Comparison of ENCODE assay signal across 1 cellular context in the genomic region with DNA sequence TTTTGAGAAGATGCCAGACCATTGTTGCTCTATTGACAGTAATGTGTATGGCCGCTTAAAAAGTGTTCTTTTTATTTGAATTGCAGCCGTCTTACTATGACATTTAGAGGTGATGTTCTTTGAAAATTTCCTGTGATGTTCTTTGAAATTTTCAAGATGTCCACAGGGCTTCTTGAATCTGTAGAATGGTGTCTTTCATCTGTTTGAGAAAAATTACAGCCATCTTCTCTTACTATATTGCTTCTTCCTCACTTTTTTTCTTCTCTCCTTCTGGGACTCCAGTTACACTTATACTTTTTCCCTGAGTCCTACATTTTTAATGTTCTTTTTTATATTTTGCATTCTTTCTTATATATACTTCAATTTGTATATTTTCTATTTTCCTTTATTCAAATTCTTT.
A peak's percentile ranks its signal among the peaks of the same experiment; 100 is the strongest.
TF ChIP-seq lines count a peak whose summit lies in the region.

No MANE protein-coding gene starts in this region.

TF ChIP-seq in K562, 482 proteins besides CTCF, POLR2A, EP300 and RAD21:
- no peak for TF ChIP-seq SRSF3 (IDR thresholded peaks at IDR 0.05; ENCODE audit: insufficient read depth, low read length)
- no peak for TF ChIP-seq FOXK1 (CRISPR knock-in tag; IDR thresholded peaks at IDR 0.05; ENCODE audit: borderline replicate concordance)
- no peak for TF ChIP-seq RB1 (IDR thresholded peaks at IDR 0.05; ENCODE audit: low read depth)
- TF ChIP-seq TRIM28 (IDR thresholded peaks at IDR 0.05), result peak; percentile 39; the same call in 1 of the 2 replicates
- TF ChIP-seq MED1 (CRISPR knock-in tag; IDR thresholded peaks at IDR 0.05; ENCODE audit: borderline replicate concordance), result no peak
- no peak for TF ChIP-seq CBX1 (IDR thresholded peaks at IDR 0.05; ENCODE audit: low read depth)
- no peak for TF ChIP-seq ZNF785 (CRISPR knock-in tag; IDR thresholded peaks at IDR 0.05)
- peak in 1 of 2 experiments; percentile 70; a peak in 1 of 3 replicates for TF ChIP-seq CBX3 (IDR thresholded peaks at IDR 0.05; ENCODE audit: borderline replicate concordance in 1 of 2, low read length in 2 of 2)
- TF ChIP-seq IRF1 (CRISPR knock-in tag; IDR thresholded peaks at IDR 0.05; ENCODE audit: borderline replicate concordance), result no peak
